16 cellular contexts compared by ENCODE assay signal in genomic region chr7:157682064-157682945, GRCh38.
"Had no signal": no experiment of that assay in that cellular context is flagged by ENCODE, and none has a peak within 500 bp of the region (broad histone marks: within the 10 kb centered on the region; RNA-seq: fewer than 3 reads in every experiment).

No MANE protein-coding gene starts in this region.

- H3K9me3 Mint-ChIP-seq: stimulated activated effector memory CD8-positive, alpha-beta T cell treated with anti-CD3 and anti-CD28 coated beads, Interleukin-12 subunit alpha, Interleukin-12 subunit beta, amount 100 ng/mL, for 72 hours had no signal

- DNase-seq: activated CD4-positive, alpha-beta T cell treated with anti-CD3 and anti-CD28 coated beads for 4 hours; activated CD8-positive, alpha-beta T cell treated with anti-CD3 and anti-CD28 coated beads, Interleukin-2, amount 10 ng/mL, durations not matched to agents 7 days and 5 days; activated gamma-delta T cell; amygdala; brain microvascular endothelial cell; cerebellar nuclear complex; foreskin keratinocyte; mammary epithelial cell; SJCRH30; small intestine; SW 1271; transverse colon had no signal

- H3K9me3 ChIP-seq: SJCRH30, transverse colon had no signal

- H3K27ac ChIP-seq: brain microvascular endothelial cell, foreskin keratinocyte, SJCRH30, transverse colon, VCaP had no signal

- H3K27ac Mint-ChIP-seq: activated CD8-positive, alpha-beta T cell treated with anti-CD3 and anti-CD28 coated beads, Interleukin-2, amount 10 ng/mL, durations not matched to agents 7 days and 5 days; activated naive CD8-positive, alpha-beta T cell; stimulated activated effector memory CD8-positive, alpha-beta T cell treated with anti-CD3 and anti-CD28 coated beads, Interleukin-12 subunit alpha, Interleukin-12 subunit beta, amount 100 ng/mL, for 72 hours had no signal

- H3K36me3 ChIP-seq: brain microvascular endothelial cell, transverse colon had no signal

- H3K4me3 Mint-ChIP-seq: activated CD8-positive, alpha-beta T cell treated with anti-CD3 and anti-CD28 coated beads, Interleukin-2, amount 10 ng/mL, durations not matched to agents 7 days and 5 days; stimulated activated effector memory CD8-positive, alpha-beta T cell treated with anti-CD3 and anti-CD28 coated beads, Interleukin-12 subunit alpha, Interleukin-12 subunit beta, amount 100 ng/mL, for 72 hours had no signal

- ATAC-seq: activated CD8-positive, alpha-beta T cell treated with anti-CD3 and anti-CD28 coated beads, Interleukin-2, amount 10 ng/mL, durations not matched to agents 7 days and 5 days; foreskin keratinocyte; left lobe of liver; stimulated activated effector memory CD8-positive, alpha-beta T cell treated with anti-CD3 and anti-CD28 coated beads, Interleukin-12 subunit alpha, Interleukin-12 subunit beta, amount 100 ng/mL, for 72 hours had no signal

- H3K4me1 ChIP-seq: foreskin keratinocyte, SJCRH30 had no signal

- H3K36me3 Mint-ChIP-seq: activated naive CD8-positive, alpha-beta T cell; stimulated activated effector memory CD8-positive, alpha-beta T cell treated with anti-CD3 and anti-CD28 coated beads, Interleukin-12 subunit alpha, Interleukin-12 subunit beta, amount 100 ng/mL, for 72 hours had no signal

- H3K4me3 ChIP-seq: SJCRH30, transverse colon had no signal

- H3K27me3 ChIP-seq: SJCRH30 had no signal
